ENCODE assay signal across 8 cellular contexts in the genomic region with DNA sequence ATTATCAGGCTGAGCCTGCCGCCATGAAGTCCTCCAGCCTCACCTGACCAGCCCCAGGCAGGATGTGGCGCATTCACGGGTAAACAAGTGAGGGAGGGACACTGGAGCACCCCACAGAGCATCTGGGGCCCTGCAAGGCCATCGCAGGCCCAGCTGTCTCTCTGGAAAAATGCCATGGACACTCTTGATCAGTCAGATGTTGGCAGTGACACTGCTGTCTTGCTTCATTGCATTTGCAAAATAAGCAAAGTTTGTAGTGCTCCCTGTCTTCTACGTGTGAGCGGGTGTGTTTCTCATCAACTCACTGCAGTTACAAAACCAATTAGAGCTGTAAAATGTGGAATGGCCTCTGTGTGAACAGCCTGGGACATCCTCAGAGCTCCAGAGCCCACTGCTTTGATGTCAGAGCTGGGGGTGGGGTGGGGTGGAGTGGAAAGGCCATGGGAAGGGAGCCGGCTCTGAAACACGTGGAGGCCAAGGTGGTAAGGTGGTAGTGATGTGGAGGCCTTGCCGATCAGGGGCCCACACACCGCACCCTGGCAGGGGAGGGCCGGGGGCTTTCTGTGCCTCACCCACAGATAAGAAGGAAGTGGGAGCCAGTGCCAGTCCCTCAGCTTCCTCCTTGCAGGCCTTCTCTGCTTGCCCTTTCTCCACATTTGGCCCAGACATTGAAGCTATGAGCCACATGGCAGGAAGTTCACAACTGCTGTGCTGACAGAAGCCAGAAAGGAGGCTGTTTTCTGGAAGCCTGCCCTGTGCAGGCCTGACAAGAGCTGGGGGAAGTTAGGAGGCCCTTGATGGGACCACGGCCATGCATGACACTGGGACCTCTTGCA.
DNase-seq lines count a peak whose midpoint lies in the region; ATAC-seq and TF ChIP-seq lines count a peak whose summit lies in the region.

No MANE protein-coding gene starts in this region.

- TF ChIP-seq CTCF in CD14-positive monocyte (IDR thresholded peaks at IDR 0.05) (no peak), endodermal cell (conservative IDR thresholded peaks at IDR 0.05) (no peak)

- H3K36me3 ChIP-seq in endodermal cell (ENCODE audit: control insufficient read depth, insufficient read depth, low read length) = no peaks in the 10 kb centered on the region

- no peaks in the 10 kb centered on the region for H3K27me3 ChIP-seq in endodermal cell (ENCODE audit: control insufficient read depth, insufficient read depth, low read length, poor library complexity, severe bottlenecking)

- no peak overlapping the region for H3K4me3 ChIP-seq in endodermal cell (ENCODE audit: low read length)

- H3K9me3 Mint-ChIP-seq in CD14-positive monocyte = no peaks in the 10 kb centered on the region
- H3K9me3 Mint-ChIP-seq in endodermal cell = no peaks in the 10 kb centered on the region
- H3K9me3 Mint-ChIP-seq in natural killer cell treated with Interleukin-12 subunit alpha and Interleukin-12 subunit beta and Interleukin-15 and Interleukin-18, amount 100 ng/mL, for 72 hours = no peaks in the 10 kb centered on the region

- H3K9ac ChIP-seq in endodermal cell (ENCODE audit: extremely low read depth, low read length, poor library complexity, severe bottlenecking) = no peak overlapping the region

- H3K27ac Mint-ChIP-seq in CD14-positive monocyte = peak overlapping the region; percentile 92 to 98 (median 96)
- H3K27ac Mint-ChIP-seq in endodermal cell = peak overlapping the region; percentile 26
- H3K27ac Mint-ChIP-seq in natural killer cell treated with Interleukin-12 subunit alpha and Interleukin-12 subunit beta and Interleukin-15 and Interleukin-18, amount 100 ng/mL, for 72 hours = no peak overlapping the region

- H3K4me1 ChIP-seq in endodermal cell (ENCODE audit: control insufficient read depth, insufficient read depth, low read length) = no peaks in the 10 kb centered on the region

- H3K27me3 Mint-ChIP-seq in CD14-positive monocyte (ENCODE audit: low read depth in 3 of 3) = no peaks in the 10 kb centered on the region
- no peaks in the 10 kb centered on the region for H3K27me3 Mint-ChIP-seq in endodermal cell (ENCODE audit: insufficient read depth)
- H3K27me3 Mint-ChIP-seq in natural killer cell treated with Interleukin-12 subunit alpha and Interleukin-12 subunit beta and Interleukin-15 and Interleukin-18, amount 100 ng/mL, for 72 hours = peaks cover 4 to 9% of the 10 kb centered on the region in 2 donors

- no peaks in the 10 kb centered on the region for H3K9me3 ChIP-seq in endodermal cell (ENCODE audit: control insufficient read depth, low read length)

- ATAC-seq in natural killer cell treated with Interleukin-12 subunit alpha and Interleukin-12 subunit beta and Interleukin-15 and Interleukin-18, amount 100 ng/mL, for 72 hours = peak; percentile 31 to 55
- ATAC-seq in HG03457 (IDR thresholded peaks at IDR 0.05; ENCODE audit: unreplicated experiment) = no peak
- ATAC-seq in GM18868 (IDR thresholded peaks at IDR 0.05; ENCODE audit: unreplicated experiment) = no peak

- intact Hi-C loops in CD14-positive monocyte (cut with micrococcal nuclease) = loop anchor here in 1 of 2 donors (5.0 to 10.0 kb wide), 4 partner anchors 37 to 235 kb away; no protein-coding TSS in a partner anchor

- H3K36me3 Mint-ChIP-seq in CD14-positive monocyte (peaks cover 4 to 7% of the 10 kb centered on the region in 2 donors), endodermal cell (ENCODE audit: low read depth) (no peaks in the 10 kb centered on the region)
- H3K36me3 Mint-ChIP-seq in natural killer cell treated with Interleukin-12 subunit alpha and Interleukin-12 subunit beta and Interleukin-15 and Interleukin-18, amount 100 ng/mL, for 72 hours = no peaks in the 10 kb centered on the region

- H3K4me1 Mint-ChIP-seq in CD14-positive monocyte (peaks cover 93% of the 10 kb centered on the region), endodermal cell (peaks cover 34% of the 10 kb centered on the region)
- H3K4me1 Mint-ChIP-seq in natural killer cell treated with Interleukin-12 subunit alpha and Interleukin-12 subunit beta and Interleukin-15 and Interleukin-18, amount 100 ng/mL, for 72 hours (ENCODE audit: low read depth in 2 of 2) = peaks cover 4 to 11% of the 10 kb centered on the region in 2 donors

- DNase-seq in CD14-positive monocyte (ENCODE audit: low spot score) = peak; percentile 90
- peak; percentile 85 for DNase-seq in NCI-H2196 treated with DMSO at 0.1 percent for 48 hours (lab: John Stamatoyannopoulos, UW; ENCODE audit: unreplicated experiment)
- DNase-seq in endodermal cell = peak; percentile 62
- DNase-seq in natural killer cell treated with Interleukin-12 subunit alpha and Interleukin-12 subunit beta and Interleukin-15 and Interleukin-18, amount 100 ng/mL, for 72 hours (ENCODE audit: low spot score) = no peak
- DNase-seq in activated CD4-positive, alpha-beta T cell treated with anti-CD3 and anti-CD28 coated beads, Interleukin-2, amount 50 U/mL, for 48 hours = no peak
- no peak for DNase-seq in glomerular visceral epithelial cell (ENCODE audit: extremely low spot score)

- WGBS in endodermal cell (ENCODE audit: insufficient coverage in 1 of 2, insufficient read length in 1 of 2), 2 experiments = 83 to 88% methylated on average over 7 to 12 of the region's 12 CpGs

- H3K27ac ChIP-seq in endodermal cell (ENCODE audit: low read depth, low read length) = no peak overlapping the region

- H3K4me3 Mint-ChIP-seq in CD14-positive monocyte = peak overlapping the region in 1 of 2 donors; percentile 39
- no peak overlapping the region for H3K4me3 Mint-ChIP-seq in endodermal cell
- H3K4me3 Mint-ChIP-seq in natural killer cell treated with Interleukin-12 subunit alpha and Interleukin-12 subunit beta and Interleukin-15 and Interleukin-18, amount 100 ng/mL, for 72 hours = no peak overlapping the region

Comparison
In these comparisons a context has a peak if more than half of its experiments do, and no peak if none do; other contexts are left out.
1. DNase-seq: peak in CD14-positive monocyte (single experiment), NCI-H2196 treated with DMSO at 0.1 percent for 48 hours (single experiment) and endodermal cell (single experiment); none in natural killer cell treated with Interleukin-12 subunit alpha and Interleukin-12 subunit beta and Interleukin-15 and Interleukin-18, amount 100 ng/mL, for 72 hours (single experiment), activated CD4-positive, alpha-beta T cell treated with anti-CD3 and anti-CD28 coated beads, Interleukin-2, amount 50 U/mL, for 48 hours (0 of 2) and glomerular visceral epithelial cell (single experiment).
2. H3K27ac Mint-ChIP-seq: peak in CD14-positive monocyte (7 of 7) and endodermal cell (single experiment); none in natural killer cell treated with Interleukin-12 subunit alpha and Interleukin-12 subunit beta and Interleukin-15 and Interleukin-18, amount 100 ng/mL, for 72 hours (0 of 2).
3. ATAC-seq: peak in natural killer cell treated with Interleukin-12 subunit alpha and Interleukin-12 subunit beta and Interleukin-15 and Interleukin-18, amount 100 ng/mL, for 72 hours (2 of 2); none in HG03457 (single experiment) and GM18868 (single experiment).